In the genomic region with DNA sequence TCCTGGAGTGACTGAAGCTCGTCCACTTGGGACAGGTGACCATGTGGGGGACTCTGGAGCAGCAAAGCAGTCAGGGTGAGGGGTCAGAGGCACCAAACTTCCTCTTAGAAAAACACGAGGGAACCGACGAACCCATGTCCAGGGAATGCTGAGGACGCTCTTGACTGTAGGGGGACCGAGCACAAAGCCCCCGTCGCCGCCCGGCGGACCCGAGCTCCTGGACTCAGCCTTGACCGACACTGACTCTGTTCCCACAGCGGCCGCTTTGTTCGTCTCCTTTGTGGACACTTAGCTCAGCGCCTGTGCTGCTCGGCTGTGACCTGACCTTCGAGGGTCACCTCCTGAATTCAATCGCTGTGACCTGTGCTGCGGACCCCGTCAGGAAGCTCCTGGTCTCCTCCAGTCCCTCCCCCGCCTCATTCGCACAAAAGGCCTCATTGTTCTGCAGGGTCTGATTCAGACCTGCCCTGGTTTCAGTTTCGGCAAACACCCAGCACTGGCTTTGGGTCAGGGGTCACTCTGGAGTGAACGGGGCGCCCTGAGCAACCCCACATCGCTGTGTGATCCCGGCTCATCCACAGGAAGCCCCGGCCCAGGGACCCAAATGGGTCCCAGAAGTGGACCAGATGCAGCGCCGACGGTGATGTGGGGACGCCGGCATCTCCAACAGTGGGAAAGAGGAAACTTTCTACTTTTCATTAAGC, we compare ENCODE assay signal across 7 cellular contexts.
DNase-seq lines count a peak whose midpoint lies in the region; ATAC-seq, FAIRE-seq and TF ChIP-seq lines count a peak whose summit lies in the region.
"Not testable (repeated sequence)": the region's sequence is repeated elsewhere in the genome, so short reads cannot be mapped to it uniquely, and the experiment has no call there.

No MANE protein-coding gene starts in this region.

- H3K9me2 ChIP-seq in PC-9 (ENCODE audit: insufficient read depth) = not testable (repeated sequence)

- peaks cover 45% of the 10 kb centered on the region for H3K4me1 ChIP-seq in PC-9 (replicated peaks; ENCODE audit: insufficient read depth)
- H3K4me1 ChIP-seq in GM12878 (ENCODE audit: control insufficient read depth, insufficient read depth, low read length); right cardiac atrium (ENCODE audit: control insufficient read depth, insufficient read depth, low read length): not testable (repeated sequence)

- H3K27me3 Mint-ChIP-seq in neural crest cell (ENCODE audit: low read depth) = peaks cover 36% of the 10 kb centered on the region
- H3K27me3 Mint-ChIP-seq in progenitor cell of endocrine pancreas = not testable (repeated sequence)

- H3K27me3 ChIP-seq in H7 (ENCODE audit: control insufficient read depth, insufficient read depth, low read length); PC-9 (ENCODE audit: insufficient read depth, low read depth); GM12878 (replicated peaks in 1 of 2; ENCODE audit: control insufficient read depth in 2 of 2, insufficient read depth in 2 of 2, low read length in 1 of 2); right cardiac atrium (ENCODE audit: control insufficient read depth, insufficient read depth): not testable (repeated sequence)

- 78% methylated on average over 32 of the region's 35 CpGs for WGBS in GM12878 (ENCODE audit: insufficient coverage, insufficient replicate concordance, low lambda C conversion rate, missing lambda C conversion rate)
- 72% methylated on average over 34 of the region's 35 CpGs for whole genome bisulfite sequencing in right cardiac atrium

- FAIRE-seq in GM12878 (lab: Jason Lieb, UNC) = not testable (repeated sequence)

- H3K9me3 Mint-ChIP-seq in neural crest cell; progenitor cell of endocrine pancreas (ENCODE audit: low read depth): not testable (repeated sequence)

- peak overlapping the region; percentile 47 for H3K4me3 Mint-ChIP-seq in neural crest cell
- not testable (repeated sequence) for H3K4me3 Mint-ChIP-seq in progenitor cell of endocrine pancreas (ENCODE audit: low read depth)

- H3K27ac Mint-ChIP-seq in neural crest cell (ENCODE audit: unreplicated experiment) (peak overlapping the region; percentile 12), progenitor cell of endocrine pancreas (peak overlapping the region; percentile 95)

- in situ Hi-C loops in GM12878 (cut with MboI) = not testable (repeated sequence)

- not testable (repeated sequence) for TF ChIP-seq RAD21 in GM12878 (IDR thresholded peaks at IDR 0.05; ENCODE audit: insufficient read depth, low read depth, low read length)

- peak overlapping the region; percentile 88 for H3K4me2 ChIP-seq in PC-9
- not testable (repeated sequence) for H3K4me2 ChIP-seq in GM12878 (ENCODE audit: control insufficient read depth, insufficient read depth)

- intact Hi-C loops in PC-9 (cut with micrococcal nuclease; ENCODE audit: unreplicated experiment) = loop anchor here (5.0 kb wide), 1 partner anchor 236 kb away; no protein-coding TSS in a partner anchor
- intact Hi-C loops in GM12878 (cut with micrococcal nuclease; ENCODE audit: unreplicated experiment); right cardiac atrium (cut with DNase I): not testable (repeated sequence)

- not testable (repeated sequence) for H4K20me1 ChIP-seq in PC-9 (ENCODE audit: insufficient read depth); GM12878 (ENCODE audit: control insufficient read depth, insufficient read depth)

- not testable (repeated sequence) for BruUV-seq in PC-9 (replicated peaks; lab: Mats Ljungman, UMichigan); GM12878 (replicated peaks; lab: Mats Ljungman, UMichigan)

- H3K27ac ChIP-seq in PC-9 = peak overlapping the region; percentile 99
- not testable (repeated sequence) for H3K27ac ChIP-seq in GM12878 (ENCODE audit: control insufficient read depth, insufficient read depth)
- H3K27ac ChIP-seq in right cardiac atrium (ENCODE audit: low read length) = peak overlapping the region; percentile 61

- H3K36me3 ChIP-seq in H7 (replicated peaks; ENCODE audit: control insufficient read depth, insufficient read depth, low read length); PC-9 (ENCODE audit: low read depth); GM12878 (ENCODE audit: control insufficient read depth in 2 of 2, insufficient read depth in 2 of 2, low read length in 1 of 2): not testable (repeated sequence)

- CTCF ChIA-PET in PC-9 (lab: Charles Lee) = interaction anchor here (0.5 to 0.6 kb wide), 2 partner anchors 200 to 524 kb away, joined by 3 to 9 read pairs; no protein-coding TSS in a partner anchor
- CTCF ChIA-PET in GM12878 (lab: Yijun Ruan, JAX) = not testable (repeated sequence)

- H3K79me2 ChIP-seq in PC-9 (ENCODE audit: low read depth) = peaks cover 20% of the 10 kb centered on the region
- H3K79me2 ChIP-seq in GM12878 (ENCODE audit: control insufficient read depth, insufficient read depth, low read length) = not testable (repeated sequence)

- not testable (repeated sequence) for H3K9me3 ChIP-seq in PC-9 (ENCODE audit: insufficient read depth, low read depth); GM12878 (replicated peaks; ENCODE audit: control insufficient read depth, insufficient read depth, low read length); right cardiac atrium (ENCODE audit: control insufficient read depth, low read length)

- TF ChIP-seq CTCF in PC-9 (conservative IDR thresholded peaks at IDR 0.05); GM12878 (IDR thresholded peaks at IDR 0.05 in 2 of 3, conservative IDR thresholded peaks at IDR 0.05 in 1 of 3; ENCODE audit: control insufficient read depth in 2 of 3, extremely low read depth in 1 of 3, insufficient read depth in 1 of 3, low read depth in 3 of 3, low read length in 3 of 3); neural crest cell (conservative IDR thresholded peaks at IDR 0.05); progenitor cell of endocrine pancreas (IDR thresholded peaks at IDR 0.05; ENCODE audit: unreplicated experiment): not testable (repeated sequence)

- H3K9ac ChIP-seq in GM12878 (ENCODE audit: control insufficient read depth, insufficient read depth, low read length) = not testable (repeated sequence)

- peak overlapping the region; percentile 23; the same call in 1 of the 2 replicates for H2AFZ ChIP-seq in PC-9
- H2AFZ ChIP-seq in GM12878 (ENCODE audit: control insufficient read depth, low read depth, low read length) = not testable (repeated sequence)

- peaks cover 82% of the 10 kb centered on the region for H3K4me1 Mint-ChIP-seq in neural crest cell
- H3K4me1 Mint-ChIP-seq in progenitor cell of endocrine pancreas (ENCODE audit: low read depth) = peaks cover 63% of the 10 kb centered on the region

- RAD21 ChIA-PET in GM12878 (lab: Charles Lee; ENCODE audit: unreplicated experiment) = interaction anchor here (0.8 kb wide), 1 partner anchor 248 kb away, joined by 3 read pairs; no protein-coding TSS in a partner anchor

- not testable (repeated sequence) for TF ChIP-seq EP300 in GM12878 (IDR thresholded peaks at IDR 0.05; ENCODE audit: borderline replicate concordance in 1 of 2, control insufficient read depth in 1 of 2, low read depth in 2 of 2, low read length in 2 of 2)

- not testable (repeated sequence) for H3K36me3 Mint-ChIP-seq in neural crest cell (ENCODE audit: low read depth); progenitor cell of endocrine pancreas (ENCODE audit: insufficient read depth)

- not testable (repeated sequence) for H3K4me3 ChIP-seq in H7 (ENCODE audit: insufficient read depth, low read depth, low read length); GM12878; right cardiac atrium (ENCODE audit: low read length)
- H3K4me3 ChIP-seq in PC-9 = peak overlapping the region; percentile 57

- peak; percentile 64 for DNase-seq in H7
- peak; percentile 60 to 91 for DNase-seq in PC-9
- not testable (repeated sequence) for DNase-seq in GM12878 (ENCODE audit: low read depth, low spot score); right cardiac atrium; left lobe of liver (ENCODE audit: low spot score)
- DNase-seq in neural crest cell (ENCODE audit: low read depth, low spot score) = peak; percentile 71
- peak; percentile 30 for DNase-seq in progenitor cell of endocrine pancreas (ENCODE audit: low spot score, unreplicated experiment)

- POLR2A ChIA-PET in PC-9 (lab: Charles Lee; ENCODE audit: unreplicated experiment) = not testable (repeated sequence)
- POLR2A ChIA-PET in GM12878 (lab: Charles Lee) = interaction anchor here (1.3 kb wide), 1 partner anchor 8 kb away, joined by 3 read pairs; no protein-coding TSS in a partner anchor

- SMC1A ChIA-PET in GM12878 (lab: Charles Lee; ENCODE audit: uncharacterized antibody, unreplicated experiment) = interaction anchor here (1.5 kb wide), 1 partner anchor 248 kb away, joined by 3 read pairs; no protein-coding TSS in a partner anchor

- ATAC-seq in GM12878 = peak; percentile 71
- peak in 1 of 2 donors; percentile 6 for ATAC-seq in right cardiac atrium
- ATAC-seq in left lobe of liver = peak; percentile 23

- TF ChIP-seq POLR2A in GM12878 (IDR thresholded peaks at IDR 0.05; ENCODE audit: low read depth, low read length) = not testable (repeated sequence)

- H3F3A ChIP-seq in PC-9 (ENCODE audit: insufficient read depth, low read depth) = peaks cover 27% of the 10 kb centered on the region; the same call in 1 of the 2 replicates

TF ChIP-seq in GM12878, 131 proteins besides CTCF, POLR2A, EP300 and RAD21:
- peak; percentile 7; the same call in 1 of the 2 replicates for TF ChIP-seq NR2C1 (IDR thresholded peaks at IDR 0.05)
- TF ChIP-seq FOXK2 (IDR thresholded peaks at IDR 0.05) = peak; percentile 27; the same call in 1 of the 2 replicates
- TF ChIP-seq NR2F1 (conservative IDR thresholded peaks at IDR 0.05) = peak; percentile 83
